ENCODE assay signal across 8 cellular contexts in genomic region chr3:25782938-25783660, GRCh38. TPM values are rescaled to one million over a fixed set of nuclear protein-coding genes. Genes with fewer than 3 reads are reported as not detected.
DNase-seq lines count a peak whose midpoint lies in the region; ATAC-seq and TF ChIP-seq lines count a peak whose summit lies in the region.

Gene NGLY1, minus strand, starts transcription at chr3:25783443. Its CDS starts 53 bp downstream, at chr3:25783390.

- WGBS in SK-N-SH (ENCODE audit: low lambda C conversion rate): under 1% methylated on average over 27 of the region's 72 CpGs
- under 1% methylated on average over 42 of the region's 72 CpGs for WGBS in suprapubic skin

- TF ChIP-seq EP300 in SK-N-SH (IDR thresholded peaks at IDR 0.05; ENCODE audit: borderline replicate concordance in 1 of 2, low read depth in 1 of 2, low read length in 1 of 2): peak in 1 of 2 experiments; percentile 10; a peak in 1 of 4 replicates
- TF ChIP-seq EP300 in suprapubic skin (IDR thresholded peaks at IDR 0.05): no peak

- H3K9me3 Mint-ChIP-seq in GM23338: peaks cover 4% of the 10 kb centered on the region; the same call in 1 of the 3 replicates
- H3K9me3 Mint-ChIP-seq in activated naive CD4-positive, alpha-beta T cell treated with anti-CD3 and anti-CD28 coated beads, Interleukin-2, amount 10 ng/mL, durations not matched to agents 7 days and 5 days: no peaks in the 10 kb centered on the region

- H3F3A ChIP-seq in GM23338 (replicated peaks; ENCODE audit: low read depth): no peaks in the 10 kb centered on the region
- H3F3A ChIP-seq in SK-N-SH (replicated peaks; ENCODE audit: insufficient read depth): peaks cover 6% of the 10 kb centered on the region

- H3K4me1 Mint-ChIP-seq in GM23338: peaks cover 32% of the 10 kb centered on the region
- peaks cover 46% of the 10 kb centered on the region for H3K4me1 Mint-ChIP-seq in activated naive CD4-positive, alpha-beta T cell treated with anti-CD3 and anti-CD28 coated beads, Interleukin-2, amount 10 ng/mL, durations not matched to agents 7 days and 5 days

- DNase-seq in G401 (ENCODE audit: low spot score): peak; percentile 78
- peak; percentile 83 for DNase-seq in GM23338 (ENCODE audit: low spot score)
- peak; percentile 78 to 86 for DNase-seq in Kasumi-1 (lab: John Stamatoyannopoulos, UW)
- DNase-seq in SK-N-SH: peak; percentile 96
- DNase-seq in activated naive CD4-positive, alpha-beta T cell treated with anti-CD3 and anti-CD28 coated beads, Interleukin-2, amount 10 ng/mL, durations not matched to agents 7 days and 5 days: peak; percentile 88
- peak; percentile 83 for DNase-seq in globus pallidus (ENCODE audit: low spot score)
- peak; percentile 48 for DNase-seq in omental fat pad (ENCODE audit: low spot score)
- DNase-seq in suprapubic skin (ENCODE audit: low spot score in 2 of 2): peak; percentile 87 to 89

- TF ChIP-seq RAD21 in SK-N-SH (IDR thresholded peaks at IDR 0.05; ENCODE audit: low read length): no peak

- H2AFZ ChIP-seq in GM23338 (peak within 1 kb of the TSS; percentile 70), SK-N-SH (ENCODE audit: low read depth) (peak within 1 kb of the TSS; percentile 87)

- H3K79me2 ChIP-seq in GM23338 (replicated peaks; ENCODE audit: insufficient read depth): peaks cover 37% of the 10 kb centered on the region
- H3K79me2 ChIP-seq in SK-N-SH (ENCODE audit: insufficient read depth): peaks cover 44% of the 10 kb centered on the region

- H3K9me3 ChIP-seq in SK-N-SH (no peaks in the 10 kb centered on the region), suprapubic skin (no peaks in the 10 kb centered on the region)

- peak in 1 of 2 donors; percentile 75 for TF ChIP-seq POLR2A in suprapubic skin (IDR thresholded peaks at IDR 0.05)

- H3K27ac ChIP-seq in GM23338 (ENCODE audit: low read depth) (peak within 1 kb of the TSS; percentile 70; the same call in 1 of the 2 replicates), SK-N-SH (ENCODE audit: low read depth in 2 of 2, low read length in 1 of 2) (peak within 1 kb of the TSS; percentile 58 to 75; a peak in 3 of 4 replicates), suprapubic skin (peak within 1 kb of the TSS; percentile 83)

- ATAC-seq in GM23338: peak; percentile 93
- peak; percentile 95 for ATAC-seq in omental fat pad (ENCODE audit: low FRiP score)

- CTCF ChIA-PET in SK-N-SH (lab: Yijun Ruan, JAX): interaction anchor here (1.3 to 1.9 kb wide), 2 partner anchors 71 to 135 kb away, joined by 4 to 9 read pairs; no protein-coding TSS in a partner anchor
- CTCF ChIA-PET in activated naive CD4-positive, alpha-beta T cell treated with anti-CD3 and anti-CD28 coated beads, Interleukin-2, amount 10 ng/mL, durations not matched to agents 7 days and 5 days (lab: Charles Lee): no interaction called here

- H3K4me1 ChIP-seq in GM23338 (ENCODE audit: insufficient read depth) (peaks cover 30% of the 10 kb centered on the region), SK-N-SH (ENCODE audit: control insufficient read depth in 1 of 2, insufficient read depth in 2 of 2, low read depth in 1 of 2, low read length in 1 of 2) (peaks cover 8 to 13% of the 10 kb centered on the region in 2 experiments; a peak in 3 of 4 replicates), suprapubic skin (peaks cover 22% of the 10 kb centered on the region)

- H3K36me3 ChIP-seq in GM23338 (ENCODE audit: insufficient read depth) (no peaks in the 10 kb centered on the region), SK-N-SH (replicated peaks in 1 of 2; ENCODE audit: control insufficient read depth in 1 of 2, insufficient read depth in 2 of 2, low read length in 1 of 2) (peaks cover 4 to 5% of the 10 kb centered on the region in 2 experiments), suprapubic skin (no peaks in the 10 kb centered on the region)

- peak within 1 kb of the TSS; percentile 84 for H3K4me3 Mint-ChIP-seq in GM23338
- peak within 1 kb of the TSS; percentile 88 for H3K4me3 Mint-ChIP-seq in activated naive CD4-positive, alpha-beta T cell treated with anti-CD3 and anti-CD28 coated beads, Interleukin-2, amount 10 ng/mL, durations not matched to agents 7 days and 5 days

- H3K9ac ChIP-seq in SK-N-SH: peak within 1 kb of the TSS; percentile 79

- H3K27me3 Mint-ChIP-seq in GM23338 (ENCODE audit: insufficient read depth, low read depth, poor library complexity): peaks cover 2% of the 10 kb centered on the region
- peaks cover 4% of the 10 kb centered on the region for H3K27me3 Mint-ChIP-seq in activated naive CD4-positive, alpha-beta T cell treated with anti-CD3 and anti-CD28 coated beads, Interleukin-2, amount 10 ng/mL, durations not matched to agents 7 days and 5 days

- in situ Hi-C loops in G401 (cut with HindIII; ENCODE audit: low sequenced_read_pairs): no loop called here

- peaks cover 3% of the 10 kb centered on the region; the same call in 1 of the 3 replicates for H3K36me3 Mint-ChIP-seq in GM23338 (ENCODE audit: low read depth)
- H3K36me3 Mint-ChIP-seq in activated naive CD4-positive, alpha-beta T cell treated with anti-CD3 and anti-CD28 coated beads, Interleukin-2, amount 10 ng/mL, durations not matched to agents 7 days and 5 days: peaks cover 14% of the 10 kb centered on the region

- H4K20me1 ChIP-seq in GM23338 (replicated peaks; ENCODE audit: insufficient read depth) (0 out of 2 replicates have a peak, but pooled peaks cover 6% of the 10 kb centered on the region), SK-N-SH (ENCODE audit: insufficient read depth) (no peaks in the 10 kb centered on the region)

- POLR2A ChIA-PET in SK-N-SH (lab: Yijun Ruan, JAX): interaction anchor here (1.2 kb wide), 1 partner anchor 10 kb away, joined by 3 read pairs; no protein-coding TSS in a partner anchor

- TF ChIP-seq CTCF in GM23338 (conservative IDR thresholded peaks at IDR 0.05; ENCODE audit: low read depth in 2 of 2) (no peak), SK-N-SH (IDR thresholded peaks at IDR 0.05) (no peak), omental fat pad (IDR thresholded peaks at IDR 0.05) (no peak), suprapubic skin (IDR thresholded peaks at IDR 0.05) (peak in 1 of 2 donors; percentile 57)

- H3K9me2 ChIP-seq in GM23338 (ENCODE audit: insufficient read depth): no peaks in the 10 kb centered on the region
- H3K9me2 ChIP-seq in SK-N-SH: no peaks in the 10 kb centered on the region

- H3K4me3 ChIP-seq in GM23338: peak within 1 kb of the TSS; percentile 92
- H3K4me3 ChIP-seq in SK-N-SH (ENCODE audit: low read depth in 2 of 2, low read length in 1 of 2): peak within 1 kb of the TSS; percentile 84 to 89
- H3K4me3 ChIP-seq in suprapubic skin: peak within 1 kb of the TSS; percentile 80

- peaks cover 6% of the 10 kb centered on the region; the same call in 1 of the 2 replicates for H3K27me3 ChIP-seq in GM23338 (ENCODE audit: insufficient read depth)
- H3K27me3 ChIP-seq in SK-N-SH (ENCODE audit: insufficient read depth): no peaks in the 10 kb centered on the region
- H3K27me3 ChIP-seq in suprapubic skin: no peaks in the 10 kb centered on the region

- no peak within 1 kb of the TSS for H3K27ac Mint-ChIP-seq in GM23338
- peak within 1 kb of the TSS; percentile 88 for H3K27ac Mint-ChIP-seq in activated naive CD4-positive, alpha-beta T cell treated with anti-CD3 and anti-CD28 coated beads, Interleukin-2, amount 10 ng/mL, durations not matched to agents 7 days and 5 days

- H3K4me2 ChIP-seq in GM23338: peak within 1 kb of the TSS; percentile 94
- peak within 1 kb of the TSS; percentile 73 for H3K4me2 ChIP-seq in SK-N-SH

TF ChIP-seq in SK-N-SH, 30 proteins besides CTCF, POLR2A, EP300 and RAD21 (continues in another document):
- peak; percentile 88 for TF ChIP-seq YY1 (IDR thresholded peaks at IDR 0.05; ENCODE audit: low read depth)
- TF ChIP-seq FOXM1 (IDR thresholded peaks at IDR 0.05; ENCODE audit: low read depth): no peak
- no peak for TF ChIP-seq RXRA (IDR thresholded peaks at IDR 0.05; ENCODE audit: borderline replicate concordance, low read depth)
- TF ChIP-seq MAX (IDR thresholded peaks at IDR 0.05; ENCODE audit: low read depth): peak; percentile 55; the same call in 1 of the 2 replicates
- peak; percentile 89 for TF ChIP-seq TAF1 (IDR thresholded peaks at IDR 0.05; ENCODE audit: borderline replicate concordance, low read depth, low read length)
- peak; percentile 25; the same call in 1 of the 2 replicates for TF ChIP-seq GABPA (IDR thresholded peaks at IDR 0.05; ENCODE audit: low read depth)
- TF ChIP-seq SMC3 (IDR thresholded peaks at IDR 0.05; ENCODE audit: low read depth, low read length): no peak
- TF ChIP-seq NRF1 (IDR thresholded peaks at IDR 0.05; ENCODE audit: low read depth, low read length): peak; percentile 68
- no peak for TF ChIP-seq TCF12 (IDR thresholded peaks at IDR 0.05)
- TF ChIP-seq POLR2AphosphoS5 (IDR thresholded peaks at IDR 0.05; ENCODE audit: low read depth, low read length): peak; percentile 82
- no peak for TF ChIP-seq TEAD4 (IDR thresholded peaks at IDR 0.05; ENCODE audit: borderline replicate concordance, insufficient read depth)
- peak; percentile 51 for TF ChIP-seq ELF1 (IDR thresholded peaks at IDR 0.05)
- TF ChIP-seq NFIC (IDR thresholded peaks at IDR 0.05; ENCODE audit: borderline replicate concordance): no peak
- TF ChIP-seq MEF2A (IDR thresholded peaks at IDR 0.05; ENCODE audit: borderline replicate concordance, low read depth): no peak
- TF ChIP-seq EZH2phosphoT487 (IDR thresholded peaks at IDR 0.05; ENCODE audit: borderline replicate concordance, low read depth): no peak

RNA-seq across cellular contexts. Expression of gene NGLY1, which starts in this region (rescaled TPM):
- total RNA-seq in G401 (2014; rRNA removed; shearing (Covaris generic)): 32.2 and 39.0 TPM in 2 replicates
- total RNA-seq in GM23338 (2014; rRNA removed; shearing (Covaris generic)): 34.0 and 43.5 TPM in 2 replicates
- 20.4 TPM in 2 replicates for polyA plus RNA-seq in GM23338 (2016; fragmentation: Nextera tagmentation; extraction: Ambion mirVana)
- polyA plus RNA-seq in SK-N-SH (2012; rRNA removed): 6.0 and 7.2 TPM in 2 replicates
- 8.6 and 10.1 TPM in 2 replicates for polyA plus RNA-seq in SK-N-SH (2012; cell fraction: cytosol; rRNA removed)
- polyA plus RNA-seq in SK-N-SH (2012; cell fraction: nucleus; rRNA removed): 7.4 and 12.1 TPM in 2 replicates
- total RNA-seq in omental fat pad: 10 to 100 TPM; 29.2 to 41.9 (median 35.9) TPM
- total RNA-seq in suprapubic skin: 10 to 100 TPM; 20.1 to 42.5 (median 23.8) TPM

Comparison
In these comparisons a context has a peak if more than half of its experiments do, and no peak if none do; other contexts are left out.
1. Peak in every context shown above with its lines: DNase-seq, ATAC-seq, H3K4me3 ChIP-seq and H3K27ac ChIP-seq.